In the genomic region with DNA sequence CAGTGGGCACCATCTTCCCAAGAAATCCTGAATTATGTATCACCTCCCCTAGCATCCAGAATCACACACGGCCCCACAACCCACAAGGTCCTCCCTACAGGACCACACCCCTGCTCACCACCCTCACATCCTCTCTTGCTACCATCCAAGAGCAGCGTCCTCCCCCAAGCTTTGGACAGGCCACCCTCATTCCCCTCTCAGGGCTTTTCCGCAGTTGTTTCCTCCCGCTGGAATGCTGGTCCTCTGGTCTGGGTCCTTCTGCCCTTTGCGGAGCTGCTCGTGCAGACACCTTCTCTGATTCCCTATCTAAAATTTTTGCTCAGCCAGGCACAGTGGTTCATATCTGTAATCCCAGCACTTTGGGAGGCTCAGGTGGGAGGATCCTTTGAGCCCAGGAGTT, we compare ENCODE assay signal across 2 cellular contexts.
TF ChIP-seq lines count a peak whose summit lies in the region.

No MANE protein-coding gene starts in this region.

TF ChIP-seq in A549, 52 proteins besides CTCF, POLR2A, EP300 and RAD21 (continued from another document):
- TF ChIP-seq ATOH8 (CRISPR knock-in tag; IDR thresholded peaks at IDR 0.05; ENCODE audit: low read depth): peak; percentile 42; the same call in 1 of the 2 replicates
- no peak for TF ChIP-seq HOXB5 (CRISPR knock-in tag; IDR thresholded peaks at IDR 0.05)
- TF ChIP-seq HOXA7 (CRISPR knock-in tag; IDR thresholded peaks at IDR 0.05): 0 out of 2 replicates have a peak, but pooled peaks have one; percentile 16
- TF ChIP-seq EHF (CRISPR knock-in tag; IDR thresholded peaks at IDR 0.05): 0 out of 2 replicates have a peak, but pooled peaks have one; percentile 21

TF ChIP-seq in GM23338, 12 proteins besides CTCF, POLR2A, EP300 and RAD21 (continued from another document):
- TF ChIP-seq, protein P1, sequence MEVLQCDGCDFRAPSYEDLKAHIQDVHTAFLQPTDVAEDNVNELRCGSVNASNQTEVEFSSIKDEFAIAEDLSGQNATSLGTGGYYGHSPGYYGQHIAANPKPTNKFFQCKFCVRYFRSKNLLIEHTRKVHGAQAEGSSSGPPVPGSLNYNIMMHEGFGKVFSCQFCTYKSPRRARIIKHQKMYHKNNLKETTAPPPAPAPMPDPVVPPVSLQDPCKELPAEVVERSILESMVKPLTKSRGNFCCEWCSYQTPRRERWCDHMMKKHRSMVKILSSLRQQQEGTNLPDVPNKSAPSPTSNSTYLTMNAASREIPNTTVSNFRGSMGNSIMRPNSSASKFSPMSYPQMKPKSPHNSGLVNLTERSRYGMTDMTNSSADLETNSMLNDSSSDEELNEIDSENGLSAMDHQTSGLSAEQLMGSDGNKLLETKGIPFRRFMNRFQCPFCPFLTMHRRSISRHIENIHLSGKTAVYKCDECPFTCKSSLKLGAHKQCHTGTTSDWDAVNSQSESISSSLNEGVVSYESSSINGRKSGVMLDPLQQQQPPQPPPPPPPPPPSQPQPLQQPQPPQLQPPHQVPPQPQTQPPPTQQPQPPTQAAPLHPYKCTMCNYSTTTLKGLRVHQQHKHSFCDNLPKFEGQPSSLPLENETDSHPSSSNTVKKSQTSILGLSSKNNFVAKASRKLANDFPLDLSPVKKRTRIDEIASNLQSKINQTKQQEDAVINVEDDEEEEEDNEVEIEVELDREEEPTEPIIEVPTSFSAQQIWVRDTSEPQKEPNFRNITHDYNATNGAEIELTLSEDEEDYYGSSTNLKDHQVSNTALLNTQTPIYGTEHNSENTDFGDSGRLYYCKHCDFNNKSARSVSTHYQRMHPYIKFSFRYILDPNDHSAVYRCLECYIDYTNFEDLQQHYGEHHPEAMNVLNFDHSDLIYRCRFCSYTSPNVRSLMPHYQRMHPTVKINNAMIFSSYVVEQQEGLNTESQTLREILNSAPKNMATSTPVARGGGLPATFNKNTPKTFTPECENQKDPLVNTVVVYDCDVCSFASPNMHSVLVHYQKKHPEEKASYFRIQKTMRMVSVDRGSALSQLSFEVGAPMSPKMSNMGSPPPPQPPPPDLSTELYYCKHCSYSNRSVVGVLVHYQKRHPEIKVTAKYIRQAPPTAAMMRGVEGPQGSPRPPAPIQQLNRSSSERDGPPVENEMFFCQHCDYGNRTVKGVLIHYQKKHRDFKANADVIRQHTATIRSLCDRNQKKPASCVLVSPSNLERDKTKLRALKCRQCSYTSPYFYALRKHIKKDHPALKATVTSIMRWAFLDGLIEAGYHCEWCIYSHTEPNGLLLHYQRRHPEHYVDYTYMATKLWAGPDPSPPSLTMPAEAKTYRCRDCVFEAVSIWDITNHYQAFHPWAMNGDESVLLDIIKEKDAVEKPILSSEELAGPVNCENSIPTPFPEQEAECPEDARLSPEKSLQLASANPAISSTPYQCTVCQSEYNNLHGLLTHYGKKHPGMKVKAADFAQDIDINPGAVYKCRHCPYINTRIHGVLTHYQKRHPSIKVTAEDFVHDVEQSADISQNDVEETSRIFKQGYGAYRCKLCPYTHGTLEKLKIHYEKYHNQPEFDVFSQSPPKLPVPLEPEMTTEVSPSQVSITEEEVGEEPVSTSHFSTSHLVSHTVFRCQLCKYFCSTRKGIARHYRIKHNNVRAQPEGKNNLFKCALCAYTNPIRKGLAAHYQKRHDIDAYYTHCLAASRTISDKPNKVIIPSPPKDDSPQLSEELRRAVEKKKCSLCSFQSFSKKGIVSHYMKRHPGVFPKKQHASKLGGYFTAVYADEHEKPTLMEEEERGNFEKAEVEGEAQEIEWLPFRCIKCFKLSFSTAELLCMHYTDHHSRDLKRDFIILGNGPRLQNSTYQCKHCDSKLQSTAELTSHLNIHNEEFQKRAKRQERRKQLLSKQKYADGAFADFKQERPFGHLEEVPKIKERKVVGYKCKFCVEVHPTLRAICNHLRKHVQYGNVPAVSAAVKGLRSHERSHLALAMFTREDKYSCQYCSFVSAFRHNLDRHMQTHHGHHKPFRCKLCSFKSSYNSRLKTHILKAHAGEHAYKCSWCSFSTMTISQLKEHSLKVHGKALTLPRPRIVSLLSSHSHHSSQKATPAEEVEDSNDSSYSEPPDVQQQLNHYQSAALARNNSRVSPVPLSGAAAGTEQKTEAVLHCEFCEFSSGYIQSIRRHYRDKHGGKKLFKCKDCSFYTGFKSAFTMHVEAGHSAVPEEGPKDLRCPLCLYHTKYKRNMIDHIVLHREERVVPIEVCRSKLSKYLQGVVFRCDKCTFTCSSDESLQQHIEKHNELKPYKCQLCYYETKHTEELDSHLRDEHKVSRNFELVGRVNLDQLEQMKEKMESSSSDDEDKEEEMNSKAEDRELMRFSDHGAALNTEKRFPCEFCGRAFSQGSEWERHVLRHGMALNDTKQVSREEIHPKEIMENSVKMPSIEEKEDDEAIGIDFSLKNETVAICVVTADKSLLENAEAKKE (CRISPR knock-in tag; IDR thresholded peaks at IDR 0.05): no peak
- TF ChIP-seq EZH2phosphoT487 (IDR thresholded peaks at IDR 0.05; ENCODE audit: unreplicated experiment): no peak
- no peak for TF ChIP-seq EZH2 (IDR thresholded peaks at IDR 0.05; ENCODE audit: low read depth, unreplicated experiment)
- no peak for TF ChIP-seq REST (IDR thresholded peaks at IDR 0.05; ENCODE audit: unreplicated experiment)
- TF ChIP-seq ETS1 (IDR thresholded peaks at IDR 0.05): no peak
- no peak for TF ChIP-seq NANOG (IDR thresholded peaks at IDR 0.05; ENCODE audit: borderline replicate concordance)
- no peak for TF ChIP-seq STAT1 (IDR thresholded peaks at IDR 0.05; ENCODE audit: unreplicated experiment)
- TF ChIP-seq ZNF114 (CRISPR knock-in tag; IDR thresholded peaks at IDR 0.05): no peak
